In genomic region chr10:118531105-118531851, GRCh38 we compare ENCODE assay signal across 12 cellular contexts.
DNase-seq lines count a peak whose midpoint lies in the region; ATAC-seq, FAIRE-seq and TF ChIP-seq lines count a peak whose summit lies in the region.
"Had no signal": no experiment of that assay in that cellular context is flagged by ENCODE, and none has a peak within 500 bp of the region (broad histone marks: within the 10 kb centered on the region; RNA-seq: fewer than 3 reads in every experiment).

No MANE protein-coding gene starts in this region.

- no peak overlapping the region; the same call in 2 of the 3 replicates for H3K27ac ChIP-seq in K562 (ENCODE audit: extremely low read depth, low read depth, low read length)
- H3K27ac ChIP-seq in neutrophil, result peak overlapping the region; percentile 57
- no peak overlapping the region for H3K27ac ChIP-seq in foreskin keratinocyte
- no peak overlapping the region for H3K27ac ChIP-seq in MM.1S (ENCODE audit: low read length)
- H3K27ac ChIP-seq: neural progenitor cell, tibial artery had no signal

- H3K4me2 ChIP-seq in K562 (ENCODE audit: insufficient read depth, low read length) (peak overlapping the region; percentile 17; the same call in 1 of the 2 replicates), MM.1S (ENCODE audit: low read depth, low read length) (no peak overlapping the region)
- H3K4me2 ChIP-seq: neural progenitor cell had no signal

- peak; percentile 41 for DNase-seq in GM03348 (ENCODE audit: low spot score)
- DNase-seq in NCI-H2227 treated with DMSO at 0.1 percent for 48 hours (lab: John Stamatoyannopoulos, UW), result peak; percentile 17
- DNase-seq in K562 (ENCODE audit: extremely low read depth in 1 of 4, low spot score in 3 of 4), result peak in 2 of 4 experiments; percentile 24 to 48
- DNase-seq in foreskin keratinocyte, result no peak
- DNase-seq in G401 (ENCODE audit: low spot score), result no peak
- no peak for DNase-seq in MM.1S
- DNase-seq: activated T-cell treated with anti-CD3 and anti-CD28 coated beads, Interleukin-2, amount 50 U/mL, for 48 hours; effector memory CD4-positive, alpha-beta T cell had no signal

- no peaks in the 10 kb centered on the region for H3K9me1 ChIP-seq in K562 (ENCODE audit: control insufficient read depth, insufficient read depth, low read length)

- peak overlapping the region; percentile 55; the same call in 1 of the 2 replicates for H2AFZ ChIP-seq in K562 (ENCODE audit: low read depth, low read length)
- no peak overlapping the region for H2AFZ ChIP-seq in MM.1S (ENCODE audit: low read length)
- H2AFZ ChIP-seq: neural progenitor cell had no signal

- no peaks in the 10 kb centered on the region for H3K36me3 ChIP-seq in K562 (ENCODE audit: control insufficient read depth, insufficient read depth, low read length)
- H3K36me3 ChIP-seq in neutrophil, result no peaks in the 10 kb centered on the region
- H3K36me3 ChIP-seq in MM.1S (replicated peaks; ENCODE audit: insufficient read depth, low read length), result no peaks in the 10 kb centered on the region
- H3K36me3 ChIP-seq: neural progenitor cell, tibial artery had no signal

- H3K9ac ChIP-seq in K562 (ENCODE audit: insufficient read depth in 1 of 2, low read depth in 2 of 2, low read length in 2 of 2), result no peak overlapping the region
- no peak overlapping the region for H3K9ac ChIP-seq in MM.1S (ENCODE audit: low read length)
- H3K9ac ChIP-seq: neural progenitor cell had no signal

- TF ChIP-seq POLR2A in K562 (conservative IDR thresholded peaks at IDR 0.05), result no peak

- H3K27me3 ChIP-seq in K562 (ENCODE audit: control insufficient read depth in 2 of 2, insufficient read depth in 2 of 2, low read length in 2 of 2) (no peaks in the 10 kb centered on the region), neutrophil (peaks cover 35% of the 10 kb centered on the region), foreskin keratinocyte (no peaks in the 10 kb centered on the region), MM.1S (replicated peaks; ENCODE audit: insufficient read depth, low read length) (no peaks in the 10 kb centered on the region)
- H3K27me3 ChIP-seq: neural progenitor cell, tibial artery had no signal

- TF ChIP-seq EP300 in K562 (IDR thresholded peaks at IDR 0.05; ENCODE audit: low read length), result no peak

- H4K20me1 ChIP-seq in K562 (replicated peaks; ENCODE audit: control insufficient read depth, insufficient read depth, low read length) (no peaks in the 10 kb centered on the region), MM.1S (ENCODE audit: insufficient read depth, low read length) (no peaks in the 10 kb centered on the region)

- H3K4me1 ChIP-seq in K562 (replicated peaks in 1 of 2; ENCODE audit: control insufficient read depth in 2 of 2, insufficient read depth in 2 of 2, low read length in 2 of 2) (peaks cover 0 to 4% of the 10 kb centered on the region in 2 experiments; a peak in 2 of 5 replicates), neutrophil (ENCODE audit: control insufficient read depth in 1 of 2, insufficient read depth in 1 of 2, low read depth in 1 of 2, low read length in 1 of 2) (peaks cover 0 to 11% of the 10 kb centered on the region in 2 experiments), foreskin keratinocyte (peaks cover 3% of the 10 kb centered on the region), MM.1S (ENCODE audit: low read length) (no peaks in the 10 kb centered on the region)
- H3K4me1 ChIP-seq: neural progenitor cell, tibial artery had no signal

- H3K4me3 ChIP-seq in K562 (no peak overlapping the region), neutrophil (ENCODE audit: low read depth in 1 of 2, low read length in 1 of 2) (no peak overlapping the region), MM.1S (ENCODE audit: low read length) (no peak overlapping the region)
- H3K4me3 ChIP-seq: neural progenitor cell, tibial artery had no signal

- H3K79me2 ChIP-seq in K562 (ENCODE audit: control insufficient read depth, insufficient read depth, low read length) (no peaks in the 10 kb centered on the region), MM.1S (ENCODE audit: low read length) (no peaks in the 10 kb centered on the region)

- TF ChIP-seq RAD21 in K562 (CRISPR knock-in tag; conservative IDR thresholded peaks at IDR 0.05 in 1 of 2, IDR thresholded peaks at IDR 0.05 in 1 of 2), result no peak

- H3K9me2 ChIP-seq in MM.1S (replicated peaks; ENCODE audit: insufficient read depth, low read length), result no peaks in the 10 kb centered on the region

- BruUV-seq in K562 (replicated peaks; lab: Mats Ljungman, UMichigan), result no TSS peak

- H3K9me3 ChIP-seq in K562 (replicated peaks; ENCODE audit: control insufficient read depth, insufficient read depth, low read depth, low read length), result no peaks in the 10 kb centered on the region
- no peaks in the 10 kb centered on the region for H3K9me3 ChIP-seq in neutrophil
- no peaks in the 10 kb centered on the region for H3K9me3 ChIP-seq in MM.1S (replicated peaks; ENCODE audit: insufficient read depth, low read length)
- H3K9me3 ChIP-seq: tibial artery had no signal

- intact Hi-C loops in K562 (cut with micrococcal nuclease), result no loop called here

- in situ Hi-C loops in K562 (cut with MboI) (no loop called here), G401 (cut with HindIII; ENCODE audit: low sequenced_read_pairs) (no loop called here)

- POLR2A ChIA-PET in K562 (lab: Yijun Ruan, JAX), result no interaction called here

- H3F3A ChIP-seq in MM.1S (ENCODE audit: insufficient read depth, low read length), result no peaks in the 10 kb centered on the region

- peak; percentile 54; the same call in 2 of the 3 replicates for ATAC-seq in K562
- no peak for ATAC-seq in foreskin keratinocyte
- no peak for ATAC-seq in GM19467 (IDR thresholded peaks at IDR 0.05; ENCODE audit: unreplicated experiment)

- FAIRE-seq in K562 (lab: Jason Lieb, UNC), result peak; percentile 81

- no peak for TF ChIP-seq CTCF in K562 (IDR thresholded peaks at IDR 0.05 in 2 of 3, conservative IDR thresholded peaks at IDR 0.05 in 1 of 3; ENCODE audit: insufficient read depth in 2 of 3, low read depth in 1 of 3, low read length in 3 of 3)
- no peak for TF ChIP-seq CTCF in neutrophil (IDR thresholded peaks at IDR 0.05)
- no peak for TF ChIP-seq CTCF in foreskin keratinocyte (conservative IDR thresholded peaks at IDR 0.05)
- no peak for TF ChIP-seq CTCF in MM.1S (IDR thresholded peaks at IDR 0.05; ENCODE audit: low read length)

- WGBS in K562 (ENCODE audit: insufficient coverage, low coverage, missing lambda C conversion rate), result 23% methylated on average over 10 of the region's 12 CpGs

- CTCF ChIA-PET in K562 (lab: Yijun Ruan, JAX; ENCODE audit: low intra/inter-chr PET ratio), result no interaction called here

TF ChIP-seq in K562, 482 proteins besides CTCF, POLR2A, EP300 and RAD21 (continues in another document):
- TF ChIP-seq E2F8 (IDR thresholded peaks at IDR 0.05; ENCODE audit: low read depth, partially characterized antibody) (no peak), SRF (CRISPR knock-in tag; IDR thresholded peaks at IDR 0.05) (peak in 1 of 2 experiments; percentile 67; a peak in 1 of 4 replicates), CREB1 (IDR thresholded peaks at IDR 0.05) (no peak), CREB1 (CRISPR knock-in tag; IDR thresholded peaks at IDR 0.05) (peak; percentile 17; the same call in 1 of the 2 replicates), ZNF561 (CRISPR knock-in tag; conservative IDR thresholded peaks at IDR 0.05) (no peak), HOMEZ (CRISPR knock-in tag; IDR thresholded peaks at IDR 0.05) (no peak), TFAP4 (CRISPR knock-in tag; IDR thresholded peaks at IDR 0.05; ENCODE audit: borderline replicate concordance) (no peak), GTF2F1 (IDR thresholded peaks at IDR 0.05; ENCODE audit: low read depth, low read length) (no peak), JUND (IDR thresholded peaks at IDR 0.05; ENCODE audit: borderline replicate concordance, low read depth, low read length) (peak; percentile 88), JUND (tag; IDR thresholded peaks at IDR 0.05; ENCODE audit: borderline replicate concordance, low read depth, low read length) (peak; percentile 91), FOSL1 (tag; conservative IDR thresholded peaks at IDR 0.05) (peak; percentile 46), JUNB (CRISPR knock-in tag; conservative IDR thresholded peaks at IDR 0.05) (0 out of 2 replicates have a peak, but pooled peaks have one; percentile 50)

Comparison
In these comparisons a context has a peak if more than half of its experiments do, and no peak if none do; other contexts are left out.
1. DNase-seq: peak in GM03348 (single experiment) and NCI-H2227 treated with DMSO at 0.1 percent for 48 hours (single experiment); none in foreskin keratinocyte (0 of 2), G401 (single experiment) and MM.1S (single experiment).